8 cellular contexts compared by ENCODE assay signal in the genomic region with DNA sequence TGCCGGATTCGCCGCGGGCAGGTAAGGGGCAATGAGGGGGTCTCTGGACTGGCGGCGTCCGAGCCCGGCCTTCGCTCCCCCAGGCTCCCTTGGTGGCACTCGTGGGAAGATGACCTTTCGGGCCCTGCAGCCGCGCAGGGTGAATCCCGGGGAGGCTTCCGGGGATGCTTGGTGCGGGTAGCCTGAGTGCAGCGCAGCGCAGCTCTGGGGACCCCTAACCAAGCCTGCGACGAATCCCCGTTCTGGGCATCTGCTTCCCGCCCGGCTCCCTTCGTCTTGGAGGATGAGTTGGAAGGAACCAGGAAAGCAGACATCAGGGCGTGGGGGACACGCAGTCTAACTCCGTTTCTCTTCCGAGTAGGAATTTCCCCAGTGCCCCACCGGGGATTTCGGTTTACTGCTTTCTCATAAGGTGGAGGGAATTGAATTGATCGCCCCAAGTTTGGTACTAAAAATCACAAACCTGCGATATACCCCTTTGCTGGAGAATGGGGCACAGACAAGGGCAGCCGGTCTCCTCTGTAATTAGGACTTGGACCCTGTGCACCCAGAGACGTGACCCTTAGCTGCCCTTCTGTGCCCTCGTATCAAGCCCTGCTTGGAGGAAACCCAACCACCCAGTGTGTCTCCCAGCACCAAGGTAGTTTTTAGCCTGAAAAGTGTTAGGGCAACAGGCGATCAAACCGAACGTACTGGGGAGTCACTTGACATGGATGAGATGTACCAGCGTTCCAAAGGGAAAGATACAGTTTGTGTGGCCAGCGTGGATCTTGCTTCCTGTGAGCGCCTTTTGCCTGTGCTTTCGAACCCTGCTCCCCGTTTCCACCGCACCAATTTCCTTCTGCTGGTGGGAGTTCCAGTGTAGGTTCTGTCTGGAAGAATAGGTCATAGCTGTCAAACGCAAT. TPM values are rescaled to one million over a fixed set of nuclear protein-coding genes. Genes with fewer than 3 reads are reported as not detected.
A peak's percentile ranks its signal among the peaks of the same experiment; 100 is the strongest.
DNase-seq lines count a peak whose midpoint lies in the region; ATAC-seq, FAIRE-seq and TF ChIP-seq lines count a peak whose summit lies in the region.

No MANE protein-coding gene starts in this region.

- H3K36me3 ChIP-seq in astrocyte (ENCODE audit: insufficient read depth, low read length) (no peaks in the 10 kb centered on the region), mesendoderm (ENCODE audit: control insufficient read depth, insufficient read depth, low read length) (no peaks in the 10 kb centered on the region), vagina (no peaks in the 10 kb centered on the region)

- H3K4me1 Mint-ChIP-seq in astrocyte (ENCODE audit: low read depth, unreplicated experiment), result peaks cover 4% of the 10 kb centered on the region

- H2AFZ ChIP-seq in astrocyte (ENCODE audit: low read depth, low read length), result peak overlapping the region; percentile 85

- H4K8ac ChIP-seq in mesendoderm (ENCODE audit: low read depth, low read length), result no peak overlapping the region

- no peaks in the 10 kb centered on the region for H3K79me1 ChIP-seq in mesendoderm (ENCODE audit: low read length)

- WGBS in mesendoderm (ENCODE audit: extremely low coverage, insufficient coverage, low lambda C conversion rate), result no CpG with 5 or more reads among the region's 45 CpGs

- no peak overlapping the region for H4K5ac ChIP-seq in mesendoderm (ENCODE audit: low read length)

- H3K36me3 Mint-ChIP-seq in astrocyte (ENCODE audit: low read depth, unreplicated experiment), result no peaks in the 10 kb centered on the region

- H3K9ac ChIP-seq in astrocyte (ENCODE audit: low read length) (no peak overlapping the region), mesendoderm (ENCODE audit: low read length) (peak overlapping the region; percentile 57)

- no peak overlapping the region for H2BK120ac ChIP-seq in mesendoderm (ENCODE audit: low read depth, low read length)

- H3K4me3 ChIP-seq in astrocyte (ENCODE audit: insufficient read depth, low read depth, low read length) (peak overlapping the region; percentile 68), mesendoderm (ENCODE audit: low read length) (no peak overlapping the region), vagina (peak overlapping the region; percentile 42 to 55)

- H3K27me3 ChIP-seq in astrocyte (ENCODE audit: insufficient read depth, low read length) (peaks cover 23% of the 10 kb centered on the region), mesendoderm (ENCODE audit: insufficient read depth, low read length, poor library complexity) (peaks cover 16% of the 10 kb centered on the region), vagina (no peaks in the 10 kb centered on the region)

- H3K56ac ChIP-seq in mesendoderm (ENCODE audit: low read length), result peak overlapping the region; percentile 61

- no peak overlapping the region for H3K4ac ChIP-seq in mesendoderm (ENCODE audit: low read depth, low read length)

- peak overlapping the region; percentile 50 for H3K23ac ChIP-seq in mesendoderm (ENCODE audit: low read length)

- in situ Hi-C loops in GM13976 (cut with MboI; ENCODE audit: low sequenced_read_pairs, unreplicated experiment), result loop anchor here (10.0 to 25.0 kb wide), 2 partner anchors 85 to 262 kb away; no protein-coding TSS in a partner anchor

- peak overlapping the region; percentile 69 for H3K4me3 Mint-ChIP-seq in astrocyte (ENCODE audit: unreplicated experiment)

- H3K4me1 ChIP-seq in astrocyte (ENCODE audit: insufficient read depth, low read length) (no peaks in the 10 kb centered on the region), mesendoderm (ENCODE audit: control insufficient read depth, low read depth, low read length) (no peaks in the 10 kb centered on the region), vagina (peaks cover 12% of the 10 kb centered on the region)

- H2BK5ac ChIP-seq in mesendoderm (ENCODE audit: low read length), result no peak overlapping the region

- no peaks in the 10 kb centered on the region for H4K20me1 ChIP-seq in astrocyte (ENCODE audit: insufficient read depth, low read length)

- no peaks in the 10 kb centered on the region for H3K79me2 ChIP-seq in astrocyte (ENCODE audit: insufficient read depth, low read length)
- no peaks in the 10 kb centered on the region for H3K79me2 ChIP-seq in mesendoderm (ENCODE audit: control insufficient read depth, insufficient read depth, low read length)

- H3K18ac ChIP-seq in mesendoderm (ENCODE audit: low read length), result no peak overlapping the region

- peak; percentile 7 for ATAC-seq in HG02884 (IDR thresholded peaks at IDR 0.05; ENCODE audit: unreplicated experiment)
- no peak for ATAC-seq in HG02840 (IDR thresholded peaks at IDR 0.05; ENCODE audit: low FRiP score, unreplicated experiment)
- no peak for ATAC-seq in HG03378 (IDR thresholded peaks at IDR 0.05; ENCODE audit: unreplicated experiment)

- TF ChIP-seq CTCF in GM13976 (IDR thresholded peaks at IDR 0.05; ENCODE audit: borderline replicate concordance, control extremely low read depth, extremely low read depth, insufficient read depth, missing control alignments) (no peak), astrocyte (IDR thresholded peaks at IDR 0.05; ENCODE audit: insufficient read depth, low read depth, low read length) (no peak), vagina (IDR thresholded peaks at IDR 0.05) (no peak)

- intact Hi-C loops in vagina (cut with DNase I), result no loop called here

- H3K27ac ChIP-seq in astrocyte (ENCODE audit: low read depth, low read length), result no peak overlapping the region
- no peak overlapping the region for H3K27ac ChIP-seq in mesendoderm (ENCODE audit: low read depth, low read length)
- no peak overlapping the region for H3K27ac ChIP-seq in vagina

- no peak overlapping the region for H3K27ac Mint-ChIP-seq in astrocyte (ENCODE audit: unreplicated experiment)

- no peak for FAIRE-seq in astrocyte (lab: Jason Lieb, UNC)

- no peaks in the 10 kb centered on the region for H3K9me3 Mint-ChIP-seq in astrocyte (ENCODE audit: unreplicated experiment)

- DNase-seq in GM13976 (ENCODE audit: low spot score), result peak; percentile 9
- no peak for DNase-seq in astrocyte (ENCODE audit: low read depth)
- no peak for DNase-seq in mesendoderm
- no peak for DNase-seq in vagina (ENCODE audit: extremely low spot score in 2 of 2)
- DNase-seq in LoVo (ENCODE audit: low spot score), result no peak

- no peak for TF ChIP-seq POLR2A in vagina (IDR thresholded peaks at IDR 0.05)

- peak overlapping the region; percentile 95 for H3K4me2 ChIP-seq in astrocyte (ENCODE audit: low read length)
- peak overlapping the region; percentile 48 for H3K4me2 ChIP-seq in mesendoderm (ENCODE audit: low read length)

- peaks cover 39% of the 10 kb centered on the region for H3K27me3 Mint-ChIP-seq in astrocyte (ENCODE audit: low read depth, unreplicated experiment)

- H3K9me3 ChIP-seq in astrocyte (ENCODE audit: insufficient read depth, low read depth, low read length) (no peaks in the 10 kb centered on the region), vagina (no peaks in the 10 kb centered on the region)

- H2BK15ac ChIP-seq in mesendoderm (replicated peaks; ENCODE audit: low read depth), result no peak overlapping the region

- no peak overlapping the region for H2AK5ac ChIP-seq in mesendoderm (ENCODE audit: low read length)

RNA-seq across cellular contexts. Expression of a gene that starts 1.0 kb away (rescaled TPM):
- 0.67 and 1.1 TPM in 2 replicates for total RNA-seq in astrocyte
- 0.15 TPM for polyA plus RNA-seq in mesendoderm (2013, experiment 1 of 2)
- polyA plus RNA-seq in mesendoderm (2013, experiment 2 of 2), result 0.07 TPM
- total RNA-seq in vagina, result 1.7 TPM

RNA-seq across cellular contexts. Expression of a gene that starts 52.0 kb away (rescaled TPM):
- 4.2 and 6.3 TPM in 2 replicates for total RNA-seq in astrocyte
- polyA plus RNA-seq in mesendoderm (2013, experiment 1 of 2), result 10.9 TPM
- 10.4 TPM for polyA plus RNA-seq in mesendoderm (2013, experiment 2 of 2)
- 1.7 TPM for total RNA-seq in vagina
